Comparison of ENCODE assay signal across 27 cellular contexts in the genomic region with DNA sequence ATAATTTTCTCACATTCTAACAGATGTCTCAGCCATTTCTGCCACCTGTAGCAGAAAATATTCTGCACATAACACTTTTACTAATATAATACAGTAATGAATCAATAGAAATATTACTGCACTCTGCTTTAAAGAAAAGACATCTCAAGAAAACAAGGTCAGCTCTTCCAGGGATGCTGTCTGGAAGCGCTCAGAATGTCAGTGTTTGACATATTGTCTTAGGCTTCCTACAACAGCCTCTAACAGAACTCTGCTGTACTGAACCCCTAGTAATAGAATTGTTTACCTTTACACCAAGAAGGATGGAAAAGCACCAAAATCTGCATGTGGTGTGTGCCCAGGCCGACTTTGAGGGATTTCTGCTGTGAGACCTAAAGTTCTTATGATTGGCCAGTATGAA.
DNase-seq lines count a peak whose midpoint lies in the region; ATAC-seq and TF ChIP-seq lines count a peak whose summit lies in the region.
"Had no signal": no experiment of that assay in that cellular context is flagged by ENCODE, and none has a peak within 500 bp of the region (broad histone marks: within the 10 kb centered on the region; RNA-seq: fewer than 3 reads in every experiment).

No MANE protein-coding gene starts in this region.

- H3K4me3 ChIP-seq in rectal smooth muscle tissue (ENCODE audit: low read length): no peak overlapping the region
- H3K4me3 ChIP-seq: A549; BLaER1; BLaER1 treated with 17β-estradiol and CSF1 and Interleukin-3, amounts not matched to agents 10 nM and 100 nM had no signal

- no peaks in the 10 kb centered on the region for H3K36me3 ChIP-seq in rectal smooth muscle tissue (ENCODE audit: control insufficient read depth, insufficient read depth, low read length)
- H3K36me3 ChIP-seq: BE2C; BLaER1; BLaER1 treated with 17β-estradiol and CSF1 and Interleukin-3, amounts not matched to agents 10 nM and 100 nM had no signal

- DNase-seq in foreskin keratinocyte: no peak
- DNase-seq: 8988T; ACHN; AML-193; BE2C; C1 segment of cervical spinal cord; Caco-2; Calu3; CD4-positive, alpha-beta memory T cell; CD4-positive, alpha-beta T cell; CD4-positive, CD25-positive, alpha-beta regulatory T cell; CD8-positive, alpha-beta memory T cell; CD8-positive, alpha-beta T cell; COR-L47; DMS 273 treated with DMSO at 0.1 percent for 48 hours; DMS153; DMS53; DMS79; DMS79 treated with DMSO at 0.1 percent for 48 hours; DND-41; EL had no signal

- H3K27me3 ChIP-seq in rectal smooth muscle tissue (ENCODE audit: control insufficient read depth, insufficient read depth, low read length) (no peaks in the 10 kb centered on the region), foreskin keratinocyte (peaks cover 25% of the 10 kb centered on the region)
- H3K27me3 ChIP-seq: BE2C; BLaER1; BLaER1 treated with 17β-estradiol and CSF1 and Interleukin-3, amounts not matched to agents 10 nM and 100 nM had no signal

- H3K27ac ChIP-seq in rectal smooth muscle tissue (ENCODE audit: low read depth, low read length) (peak overlapping the region; percentile 34), foreskin keratinocyte (no peak overlapping the region)
- H3K27ac ChIP-seq: 22Rv1; A549; BLaER1; BLaER1 treated with 17β-estradiol and CSF1 and Interleukin-3, amounts not matched to agents 10 nM and 100 nM; C4-2B had no signal

- H3K4me1 ChIP-seq in rectal smooth muscle tissue (ENCODE audit: control insufficient read depth, insufficient read depth, low read length): peaks cover 8% of the 10 kb centered on the region
- H3K4me1 ChIP-seq in foreskin keratinocyte: no peaks in the 10 kb centered on the region
- H3K4me1 ChIP-seq: A549; BE2C; BLaER1; BLaER1 treated with 17β-estradiol and CSF1 and Interleukin-3, amounts not matched to agents 10 nM and 100 nM; Caco-2 had no signal

- no peak for ATAC-seq in foreskin keratinocyte
- ATAC-seq: A549; CD8-positive, alpha-beta T cell had no signal

- H3K9ac ChIP-seq in rectal smooth muscle tissue (ENCODE audit: low read length): no peak overlapping the region
- H3K9ac ChIP-seq: BLaER1; BLaER1 treated with 17β-estradiol and CSF1 and Interleukin-3, amounts not matched to agents 10 nM and 100 nM had no signal

- TF ChIP-seq CTCF in foreskin keratinocyte (conservative IDR thresholded peaks at IDR 0.05): no peak
